ENCODE assay signal across 8 cellular contexts in the genomic region with DNA sequence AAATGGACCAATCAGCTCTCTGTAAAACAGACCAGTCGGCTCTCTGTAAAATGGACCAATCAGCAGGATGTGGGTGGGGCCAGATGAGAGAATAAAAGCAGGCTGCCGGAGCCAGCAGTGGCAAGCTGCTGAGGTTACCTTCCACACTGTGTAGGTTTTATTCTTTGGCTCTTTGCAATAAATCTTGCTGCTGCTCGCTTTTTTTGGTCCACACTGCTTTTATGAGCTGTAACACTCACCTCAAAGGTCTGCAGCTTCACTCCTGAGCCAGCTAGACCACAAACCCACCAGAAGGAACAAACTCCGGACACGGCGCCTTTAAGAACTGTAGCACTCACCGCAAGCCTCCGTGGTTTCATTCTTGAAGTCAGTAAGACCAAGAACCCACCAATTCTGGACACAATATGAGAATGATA.
DNase-seq lines count a peak whose midpoint lies in the region; ATAC-seq lines count a peak whose summit lies in the region.
"Not testable (repeated sequence)": the region's sequence is repeated elsewhere in the genome, so short reads cannot be mapped to it uniquely, and the experiment has no call there.

No MANE protein-coding gene starts in this region.

- H3K27ac ChIP-seq in CD4-positive, CD25-positive, alpha-beta regulatory T cell (ENCODE audit: insufficient read depth, low read length, poor library complexity, severe bottlenecking): not testable (repeated sequence)

- peak overlapping the region in 2 of 3 donors; percentile 9 to 52 for H3K27ac Mint-ChIP-seq in CD4-positive, CD25-positive, alpha-beta regulatory T cell

- peak; percentile 39 to 43 for ATAC-seq in CD4-positive, CD25-positive, alpha-beta regulatory T cell (ENCODE audit: low read depth in 2 of 2)
- peak; percentile 39 for ATAC-seq in GM19023 (IDR thresholded peaks at IDR 0.05; ENCODE audit: unreplicated experiment)
- peak; percentile 47 for ATAC-seq in HG02798 (IDR thresholded peaks at IDR 0.05; ENCODE audit: poor library complexity, unreplicated experiment)

- H3K4me3 Mint-ChIP-seq in CD4-positive, CD25-positive, alpha-beta regulatory T cell: peak overlapping the region; percentile 83 to 95 (median 86)

- H3K4me1 Mint-ChIP-seq in CD4-positive, CD25-positive, alpha-beta regulatory T cell: peaks cover 14 to 32% (median 25%) of the 10 kb centered on the region in 4 donors

- H3K9me3 ChIP-seq in CD4-positive, CD25-positive, alpha-beta regulatory T cell (ENCODE audit: control insufficient read depth in 2 of 2, low read length in 2 of 2); mononuclear cell (ENCODE audit: low read depth, low read length): not testable (repeated sequence)

- H3K36me3 Mint-ChIP-seq in CD4-positive, CD25-positive, alpha-beta regulatory T cell: not testable (repeated sequence)

- not testable (repeated sequence) for H3K27me3 Mint-ChIP-seq in CD4-positive, CD25-positive, alpha-beta regulatory T cell

- DNase-seq in CD4-positive, CD25-positive, alpha-beta regulatory T cell: peak in 2 of 3 donors; percentile 37 to 46
- DNase-seq in MV-4-11 (lab: John Stamatoyannopoulos, UW): peak; percentile 34
- DNase-seq in activated CD4-positive, alpha-beta T cell treated with anti-CD3 and anti-CD28 coated beads, Interleukin-2, amount 50 U/mL, for 1 hour: peak; percentile 24
- peak; percentile 39 for DNase-seq in activated naive CD4-positive, alpha-beta T cell treated with Interleukin-2 at 50 U/mL for 16 hours
- DNase-seq in stimulated activated CD8-positive, alpha-beta memory T cell treated with anti-CD3 and anti-CD28 coated beads, Interleukin-7, amount 100 ng/mL, for 48 hours (ENCODE audit: extremely low read depth in 1 of 2, low read depth in 1 of 2): peak; percentile 28 to 40

- H3K27me3 ChIP-seq in CD4-positive, CD25-positive, alpha-beta regulatory T cell (ENCODE audit: control insufficient read depth, insufficient read depth, low read length); mononuclear cell (ENCODE audit: insufficient read depth, low read length): not testable (repeated sequence)

- not testable (repeated sequence) for H3K9me3 Mint-ChIP-seq in CD4-positive, CD25-positive, alpha-beta regulatory T cell

- H3K4me1 ChIP-seq in CD4-positive, CD25-positive, alpha-beta regulatory T cell (ENCODE audit: control insufficient read depth, insufficient read depth, low read length, poor library complexity, severe bottlenecking); mononuclear cell (ENCODE audit: insufficient read depth, low read length): not testable (repeated sequence)

- peak overlapping the region; percentile 81 for H3K4me3 ChIP-seq in CD4-positive, CD25-positive, alpha-beta regulatory T cell (ENCODE audit: low read depth, low read length)
- H3K4me3 ChIP-seq in mononuclear cell (ENCODE audit: low read length): peak overlapping the region; percentile 30

- not testable (repeated sequence) for H3K36me3 ChIP-seq in CD4-positive, CD25-positive, alpha-beta regulatory T cell (ENCODE audit: control insufficient read depth, insufficient read depth, low read length)
